23 cellular contexts compared by ENCODE assay signal in the genomic region with DNA sequence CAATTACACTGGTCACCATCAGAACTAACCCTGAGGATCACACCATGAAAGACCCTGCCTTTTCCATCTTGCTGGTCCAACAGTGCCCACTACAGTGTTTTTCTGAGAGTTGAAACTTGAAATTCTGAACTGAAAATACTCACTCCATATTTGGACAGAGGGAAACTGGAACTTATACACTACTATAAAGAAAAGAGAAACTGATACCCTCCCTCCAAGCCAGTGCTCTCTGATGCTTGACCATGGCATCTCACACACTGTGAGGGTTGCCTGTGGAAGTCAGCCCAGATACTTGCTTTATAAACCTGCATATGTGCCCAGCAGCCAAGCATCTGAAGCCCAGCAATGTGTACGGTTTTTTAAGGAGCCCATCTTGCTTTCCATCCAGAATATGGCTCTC.
DNase-seq lines count a peak whose midpoint lies in the region; ATAC-seq, FAIRE-seq and TF ChIP-seq lines count a peak whose summit lies in the region.
"Had no signal": no experiment of that assay in that cellular context is flagged by ENCODE, and none has a peak within 500 bp of the region (broad histone marks: within the 10 kb centered on the region; RNA-seq: fewer than 3 reads in every experiment).

No MANE protein-coding gene starts in this region.

- BruUV-seq in HepG2 (replicated peaks; lab: Mats Ljungman, UMichigan): no TSS peak

- DNase-seq in HepG2 (ENCODE audit: low spot score) (no peak), right lobe of liver (no peak), SIG-M5 (lab: John Stamatoyannopoulos, UW) (no peak), left lobe of liver (ENCODE audit: low spot score) (no peak), NCI-H1417 treated with DMSO at 0.1 percent for 48 hours (lab: John Stamatoyannopoulos, UW) (no peak), nucleus accumbens (lab: John Stamatoyannopoulos, UW) (no peak)
- DNase-seq: activated CD8-positive, alpha-beta T cell treated with anti-CD3 and anti-CD28 coated beads, Interleukin-2, amount 10 ng/mL, durations not matched to agents 7 days and 5 days; activated naive CD8-positive, alpha-beta T cell treated with anti-CD3 and anti-CD28 coated beads, Interleukin-2, amount 50 U/mL, for 24 hours; Kasumi-1; mammary epithelial cell; naive thymus-derived CD8-positive, alpha-beta T cell; NCI-H2171 treated with DMSO at 0.1 percent for 48 hours; NK-92 treated with Interleukin-12 subunit alpha and Interleukin-12 subunit beta, amount 100 ng/mL, for 24 hours; posterior cingulate gyrus; tibial artery; WERI-Rb-1 had no signal

- peaks cover 19% of the 10 kb centered on the region for H3K4me1 ChIP-seq in HepG2 (ENCODE audit: insufficient read depth, low read length)
- no peaks in the 10 kb centered on the region for H3K4me1 ChIP-seq in right lobe of liver
- H3K4me1 ChIP-seq: esophagus muscularis mucosa, tibial artery had no signal

- no peaks in the 10 kb centered on the region for H3K79me2 ChIP-seq in HepG2 (ENCODE audit: insufficient read depth, low read length)

- TF ChIP-seq EP300 in HepG2 (IDR thresholded peaks at IDR 0.05; ENCODE audit: low read depth in 2 of 2, low read length in 2 of 2) (no peak), HepG2 (CRISPR knock-in tag; IDR thresholded peaks at IDR 0.05; ENCODE audit: borderline replicate concordance) (no peak)

- no peak overlapping the region for H3K4me3 ChIP-seq in HepG2 (replicated peaks in 1 of 3; ENCODE audit: insufficient read depth in 1 of 3, low read depth in 2 of 3, low read length in 3 of 3)
- no peak overlapping the region for H3K4me3 ChIP-seq in right lobe of liver
- H3K4me3 ChIP-seq: BLaER1, cardiac muscle cell, esophagus muscularis mucosa, skin epidermis, tibial artery had no signal

- H3K9me3 ChIP-seq in HepG2 (ENCODE audit: low read length) (no peaks in the 10 kb centered on the region), right lobe of liver (no peaks in the 10 kb centered on the region)
- H3K9me3 ChIP-seq: BLaER1 had no signal

- H3K4me2 ChIP-seq in HepG2 (ENCODE audit: low read depth, low read length): no peak overlapping the region
- H3K4me2 ChIP-seq: BLaER1 had no signal

- H3K9ac ChIP-seq in HepG2 (ENCODE audit: insufficient read depth, low read depth, low read length): no peak overlapping the region
- H3K9ac ChIP-seq: BLaER1 had no signal

- ATAC-seq in HepG2 (no peak), right lobe of liver (no peak), HG02571 (IDR thresholded peaks at IDR 0.05; ENCODE audit: unreplicated experiment) (peak; percentile 72), HG03175 (IDR thresholded peaks at IDR 0.05; ENCODE audit: unreplicated experiment) (peak; percentile 58), left lobe of liver (no peak)
- ATAC-seq: activated CD8-positive, alpha-beta T cell treated with anti-CD3 and anti-CD28 coated beads, Interleukin-2, amount 10 ng/mL, durations not matched to agents 7 days and 5 days; activated naive CD8-positive, alpha-beta T cell treated with anti-CD3 and anti-CD28 coated beads, Interleukin-2, amount 50 U/mL, for 24 hours; naive thymus-derived CD8-positive, alpha-beta T cell had no signal

- TF ChIP-seq POLR2A in HepG2 (IDR thresholded peaks at IDR 0.05; ENCODE audit: insufficient read depth in 1 of 2, low read depth in 2 of 2, low read length in 2 of 2) (no peak), right lobe of liver (IDR thresholded peaks at IDR 0.05) (no peak)

- peaks cover 7 to 24% of the 10 kb centered on the region in 2 experiments; a peak in 3 of 5 replicates for H3K27me3 ChIP-seq in HepG2 (ENCODE audit: control insufficient read depth in 1 of 2, insufficient read depth in 2 of 2, low read length in 2 of 2)
- no peaks in the 10 kb centered on the region for H3K27me3 ChIP-seq in right lobe of liver
- H3K27me3 ChIP-seq: BLaER1, cardiac muscle cell had no signal

- in situ Hi-C loops in HepG2 (cut with HindIII; ENCODE audit: extremely low pct_ligation_motif_present, low pct_unique_long_range_greater_than_20kb): no loop called here

- POLR2A ChIA-PET in HepG2 (lab: Yijun Ruan, JAX): no interaction called here

- intact Hi-C loops in HepG2 (cut with micrococcal nuclease; ENCODE audit: unreplicated experiment): no loop called here
- intact Hi-C loops in right lobe of liver (cut with DNase I): no loop called here

- TF ChIP-seq RAD21 in HepG2 (CRISPR knock-in tag; IDR thresholded peaks at IDR 0.05): no peak

- TF ChIP-seq CTCF in HepG2 (CRISPR knock-in tag; IDR thresholded peaks at IDR 0.05) (peak; percentile 34; the same call in 1 of the 2 replicates), right lobe of liver (IDR thresholded peaks at IDR 0.05) (no peak)

- FAIRE-seq in HepG2 (lab: Jason Lieb, UNC): no peak

- no peaks in the 10 kb centered on the region for H4K20me1 ChIP-seq in HepG2 (ENCODE audit: insufficient read depth, low read length)
- H4K20me1 ChIP-seq: BLaER1 had no signal

- H3K36me3 ChIP-seq in HepG2 (replicated peaks in 1 of 2; ENCODE audit: control insufficient read depth in 1 of 2, insufficient read depth in 2 of 2, low read length in 2 of 2): no peaks in the 10 kb centered on the region
- no peaks in the 10 kb centered on the region for H3K36me3 ChIP-seq in right lobe of liver
- H3K36me3 ChIP-seq: BLaER1, cardiac muscle cell, esophagus muscularis mucosa, tibial artery, WERI-Rb-1 had no signal

- 0% methylated on average over 1 of the region's 1 CpG for WGBS in HepG2 (ENCODE audit: low lambda C conversion rate)
- no CpG with 5 or more reads among the region's 1 CpG for WGBS in right lobe of liver (ENCODE audit: insufficient coverage, low coverage, low lambda C conversion rate, missing lambda C conversion rate)

- H3K27ac ChIP-seq in HepG2 (ENCODE audit: extremely low read length, insufficient read depth, low read length): no peak overlapping the region
- no peak overlapping the region for H3K27ac ChIP-seq in right lobe of liver
- H3K27ac ChIP-seq: 22Rv1, BLaER1, cardiac muscle cell, esophagus muscularis mucosa, skin epidermis, tibial artery, WERI-Rb-1 had no signal

- no peak overlapping the region for H2AFZ ChIP-seq in HepG2 (ENCODE audit: low read length)

- CTCF ChIA-PET in HepG2 (lab: Yijun Ruan, JAX; ENCODE audit: low intra/inter-chr PET ratio, low total read pairs): no interaction called here

TF ChIP-seq in HepG2, 621 proteins besides CTCF, POLR2A, EP300 and RAD21:
- peak; percentile 39 for TF ChIP-seq STAG1 (CRISPR knock-in tag; IDR thresholded peaks at IDR 0.05)
- no peak for TF ChIP-seq MTA3 (CRISPR knock-in tag; IDR thresholded peaks at IDR 0.05)
- TF ChIP-seq NRL (CRISPR knock-in tag; IDR thresholded peaks at IDR 0.05; ENCODE audit: borderline replicate concordance): no peak
- TF ChIP-seq, protein P1, sequence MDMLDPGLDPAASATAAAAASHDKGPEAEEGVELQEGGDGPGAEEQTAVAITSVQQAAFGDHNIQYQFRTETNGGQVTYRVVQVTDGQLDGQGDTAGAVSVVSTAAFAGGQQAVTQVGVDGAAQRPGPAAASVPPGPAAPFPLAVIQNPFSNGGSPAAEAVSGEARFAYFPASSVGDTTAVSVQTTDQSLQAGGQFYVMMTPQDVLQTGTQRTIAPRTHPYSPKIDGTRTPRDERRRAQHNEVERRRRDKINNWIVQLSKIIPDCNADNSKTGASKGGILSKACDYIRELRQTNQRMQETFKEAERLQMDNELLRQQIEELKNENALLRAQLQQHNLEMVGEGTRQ (IDR thresholded peaks at IDR 0.05; ENCODE audit: low read depth, low read length): 0 out of 2 replicates have a peak, but pooled peaks have one; percentile 10
- TF ChIP-seq, protein P1 (CRISPR knock-in tag; IDR thresholded peaks at IDR 0.05; ENCODE audit: borderline replicate concordance): no peak
- TF ChIP-seq MLX (CRISPR knock-in tag; IDR thresholded peaks at IDR 0.05): no peak

Comparison
In these comparisons a context has a peak if more than half of its experiments do, and no peak if none do; other contexts are left out.
1. ATAC-seq: peak in HG02571 (single experiment) and HG03175 (single experiment); none in HepG2 (single experiment), right lobe of liver (0 of 4) and left lobe of liver (single experiment).